In the genomic region with DNA sequence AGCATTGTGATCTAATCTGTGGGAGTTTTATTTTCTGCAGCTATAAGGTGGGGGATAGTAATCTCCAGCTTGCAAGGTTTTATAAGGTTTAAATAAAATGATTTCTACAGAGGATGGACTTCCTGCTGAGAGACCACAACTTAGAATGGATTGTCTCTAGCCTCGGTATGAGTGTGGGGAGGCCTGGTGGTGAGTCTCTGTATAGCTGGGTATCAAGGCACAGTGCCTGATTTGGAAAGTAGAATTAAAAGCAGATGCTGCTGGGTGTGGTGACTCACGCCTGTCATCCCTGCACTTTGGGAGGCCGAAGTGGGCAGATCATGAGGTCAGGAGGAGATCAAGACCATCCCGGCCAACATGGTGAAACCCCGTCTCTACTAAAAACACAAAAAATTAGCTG, we compare ENCODE assay signal across 32 cellular contexts.
DNase-seq lines count a peak whose midpoint lies in the region; ATAC-seq and TF ChIP-seq lines count a peak whose summit lies in the region.
"Had no signal": no experiment of that assay in that cellular context is flagged by ENCODE, and none has a peak within 500 bp of the region (broad histone marks: within the 10 kb centered on the region; RNA-seq: fewer than 3 reads in every experiment).

No MANE protein-coding gene starts in this region.

- H3K9me2 ChIP-seq in Loucy (replicated peaks; ENCODE audit: low read depth, low read length) = no peaks in the 10 kb centered on the region

- no peak overlapping the region for H2AFZ ChIP-seq in Loucy (ENCODE audit: low read length)

- H3K4me1 Mint-ChIP-seq in activated CD8-positive, alpha-beta memory T cell treated with anti-CD3 and anti-CD28 coated beads, Interleukin-2, amount 10 ng/mL, durations not matched to agents 7 days and 5 days = no peaks in the 10 kb centered on the region
- H3K4me1 Mint-ChIP-seq: nephron had no signal

- H3K27ac ChIP-seq in WERI-Rb-1 (no peak overlapping the region), aorta (ENCODE audit: low read depth in 1 of 2, low read length in 2 of 2) (no peak overlapping the region)
- H3K27ac ChIP-seq: A549, BLaER1, breast epithelium, heart left ventricle, HL-60 had no signal

- H3K9ac ChIP-seq in Loucy (ENCODE audit: low read depth, low read length, poor library complexity, severe bottlenecking) = no peak overlapping the region
- H3K9ac ChIP-seq: BLaER1 had no signal

- no peaks in the 10 kb centered on the region for H4K20me1 ChIP-seq in Loucy (ENCODE audit: insufficient read depth, low read length, poor library complexity, severe bottlenecking)
- H4K20me1 ChIP-seq: BLaER1 had no signal

- no peaks in the 10 kb centered on the region for H3K36me3 Mint-ChIP-seq in activated CD8-positive, alpha-beta memory T cell treated with anti-CD3 and anti-CD28 coated beads, Interleukin-2, amount 10 ng/mL, durations not matched to agents 7 days and 5 days
- H3K36me3 Mint-ChIP-seq: WTC11 had no signal

- DNase-seq in activated CD8-positive, alpha-beta memory T cell treated with anti-CD3 and anti-CD28 coated beads, Interleukin-2, amount 10 ng/mL, durations not matched to agents 7 days and 5 days = no peak
- no peak for DNase-seq in activated CD8-positive, alpha-beta memory T cell treated with anti-CD3 and anti-CD28 coated beads for 24 hours
- DNase-seq in EL (peak; percentile 53), fibroblast of mammary gland (ENCODE audit: low read depth) (peak; percentile 75), WERI-Rb-1 (no peak), aorta (no peak), H7 (no peak)
- DNase-seq: activated CD4-positive, alpha-beta T cell treated with anti-CD3 and anti-CD28 coated beads, Interleukin-2, amount 50 U/mL, for 4 hours; activated gamma-delta T cell; amniotic stem cell; COR-L47; effector CD4-positive, alpha-beta T cell; heart left ventricle; kidney glomerular epithelial cell; NCI-H1092 treated with DMSO at 0.1 percent for 48 hours; NCI-H187; NCI-H524 treated with DMSO at 0.1 percent for 48 hours; SHP77 treated with DMSO at 0.1 percent for 48 hours; SW 1271; T1000; trophoblast cell had no signal

- H3K4me1 ChIP-seq in Loucy (ENCODE audit: insufficient read depth, low read length, poor library complexity, severe bottlenecking) = peaks cover 12% of the 10 kb centered on the region
- no peaks in the 10 kb centered on the region for H3K4me1 ChIP-seq in aorta (ENCODE audit: control insufficient read depth in 1 of 2, insufficient read depth in 2 of 2, low read length in 2 of 2)
- H3K4me1 ChIP-seq: A549, BLaER1, breast epithelium, heart left ventricle had no signal

- ATAC-seq in activated CD8-positive, alpha-beta memory T cell treated with anti-CD3 and anti-CD28 coated beads, Interleukin-2, amount 10 ng/mL, durations not matched to agents 7 days and 5 days = peak; percentile 39
- no peak for ATAC-seq in aorta (ENCODE audit: low FRiP score)
- ATAC-seq: A549, HepG2, Panc1, WTC11 had no signal

- intact Hi-C loops in aorta (cut with DNase I) = no loop called here

- CTCF ChIA-PET in activated CD8-positive, alpha-beta memory T cell treated with anti-CD3 and anti-CD28 coated beads, Interleukin-2, amount 10 ng/mL, durations not matched to agents 7 days and 5 days (lab: Charles Lee) = no interaction called here

- no peaks in the 10 kb centered on the region for H3F3A ChIP-seq in Loucy (ENCODE audit: low read depth)

- no peak overlapping the region for H3K4me2 ChIP-seq in Loucy (ENCODE audit: low read depth, low read length, poor library complexity, severe bottlenecking)
- H3K4me2 ChIP-seq: A549, BLaER1 had no signal

- no peaks in the 10 kb centered on the region for H3K27me3 ChIP-seq in Loucy (ENCODE audit: insufficient read depth, low read length, poor library complexity, severe bottlenecking)
- H3K27me3 ChIP-seq in WERI-Rb-1 (ENCODE audit: insufficient read depth, low read depth, severe bottlenecking) = peaks cover 85% of the 10 kb centered on the region
- H3K27me3 ChIP-seq in aorta (ENCODE audit: control insufficient read depth in 1 of 2, insufficient read depth in 2 of 2, low read length in 1 of 2) = no peaks in the 10 kb centered on the region
- no peaks in the 10 kb centered on the region for H3K27me3 ChIP-seq in H7 (ENCODE audit: control insufficient read depth, insufficient read depth, low read length)
- H3K27me3 ChIP-seq: BLaER1, breast epithelium, foreskin keratinocyte, heart left ventricle had no signal

- no peaks in the 10 kb centered on the region for H3K79me2 ChIP-seq in Loucy (ENCODE audit: insufficient read depth, low read length)

- 87% methylated on average over 5 of the region's 5 CpGs for WGBS in aorta, 2 donors

- H3K4me3 ChIP-seq in Loucy (ENCODE audit: low read length, poor library complexity, severe bottlenecking) (no peak overlapping the region), fibroblast of mammary gland (ENCODE audit: control insufficient read depth, low read depth, low read length) (no peak overlapping the region), WERI-Rb-1 (ENCODE audit: low read depth, low read length) (no peak overlapping the region), aorta (ENCODE audit: low read length in 2 of 2) (no peak overlapping the region), H7 (ENCODE audit: insufficient read depth, low read depth, low read length) (no peak overlapping the region)
- H3K4me3 ChIP-seq: A549, BLaER1, breast epithelium, heart left ventricle, lung had no signal

- TF ChIP-seq CTCF in Loucy (conservative IDR thresholded peaks at IDR 0.05; ENCODE audit: low read length) = peak; percentile 38; the same call in 1 of the 2 replicates
- peak; percentile 27 for TF ChIP-seq CTCF in fibroblast of mammary gland (conservative IDR thresholded peaks at IDR 0.05; ENCODE audit: control insufficient read depth, insufficient read depth, low read depth, low read length)
- TF ChIP-seq CTCF in WERI-Rb-1 (IDR thresholded peaks at IDR 0.05; ENCODE audit: low read depth, low read length) = no peak

- no peaks in the 10 kb centered on the region for H3K9me3 ChIP-seq in Loucy (ENCODE audit: insufficient read depth, low read depth, low read length)
- peaks cover 3% of the 10 kb centered on the region for H3K9me3 ChIP-seq in WERI-Rb-1 (ENCODE audit: severe bottlenecking)
- H3K9me3 ChIP-seq in aorta (ENCODE audit: control insufficient read depth, low read length) = no peaks in the 10 kb centered on the region
- H3K9me3 ChIP-seq: A549, BLaER1, breast epithelium, heart left ventricle had no signal

- H3K36me3 ChIP-seq in Loucy (ENCODE audit: insufficient read depth, low read length) = no peaks in the 10 kb centered on the region
- no peaks in the 10 kb centered on the region for H3K36me3 ChIP-seq in WERI-Rb-1
- H3K36me3 ChIP-seq in aorta (ENCODE audit: control insufficient read depth in 1 of 2, insufficient read depth in 2 of 2, low read length in 1 of 2) = no peaks in the 10 kb centered on the region
- no peaks in the 10 kb centered on the region for H3K36me3 ChIP-seq in H7 (replicated peaks; ENCODE audit: control insufficient read depth, insufficient read depth, low read length)
- H3K36me3 ChIP-seq: BLaER1, breast epithelium, heart left ventricle had no signal

- H3K9me3 Mint-ChIP-seq in activated CD8-positive, alpha-beta memory T cell treated with anti-CD3 and anti-CD28 coated beads, Interleukin-2, amount 10 ng/mL, durations not matched to agents 7 days and 5 days (ENCODE audit: low read depth) = no peaks in the 10 kb centered on the region
- H3K9me3 Mint-ChIP-seq: nephron had no signal

- peaks cover 2% of the 10 kb centered on the region for H3K27me3 Mint-ChIP-seq in activated CD8-positive, alpha-beta memory T cell treated with anti-CD3 and anti-CD28 coated beads, Interleukin-2, amount 10 ng/mL, durations not matched to agents 7 days and 5 days

- H3K4me3 Mint-ChIP-seq in activated CD8-positive, alpha-beta memory T cell treated with anti-CD3 and anti-CD28 coated beads, Interleukin-2, amount 10 ng/mL, durations not matched to agents 7 days and 5 days = no peak overlapping the region
- H3K4me3 Mint-ChIP-seq: nephron, WTC11 had no signal

- no peak overlapping the region for H3K27ac Mint-ChIP-seq in activated CD8-positive, alpha-beta memory T cell treated with anti-CD3 and anti-CD28 coated beads, Interleukin-2, amount 10 ng/mL, durations not matched to agents 7 days and 5 days
- H3K27ac Mint-ChIP-seq: nephron, WTC11 had no signal

Comparison
In these comparisons a context has a peak if more than half of its experiments do, and no peak if none do; other contexts are left out.
1. DNase-seq: peak in EL (single experiment) and fibroblast of mammary gland (single experiment); none in activated CD8-positive, alpha-beta memory T cell treated with anti-CD3 and anti-CD28 coated beads, Interleukin-2, amount 10 ng/mL, durations not matched to agents 7 days and 5 days (single experiment), activated CD8-positive, alpha-beta memory T cell treated with anti-CD3 and anti-CD28 coated beads for 24 hours (single experiment), WERI-Rb-1 (single experiment), aorta (0 of 2) and H7 (single experiment).